In the genomic region with DNA sequence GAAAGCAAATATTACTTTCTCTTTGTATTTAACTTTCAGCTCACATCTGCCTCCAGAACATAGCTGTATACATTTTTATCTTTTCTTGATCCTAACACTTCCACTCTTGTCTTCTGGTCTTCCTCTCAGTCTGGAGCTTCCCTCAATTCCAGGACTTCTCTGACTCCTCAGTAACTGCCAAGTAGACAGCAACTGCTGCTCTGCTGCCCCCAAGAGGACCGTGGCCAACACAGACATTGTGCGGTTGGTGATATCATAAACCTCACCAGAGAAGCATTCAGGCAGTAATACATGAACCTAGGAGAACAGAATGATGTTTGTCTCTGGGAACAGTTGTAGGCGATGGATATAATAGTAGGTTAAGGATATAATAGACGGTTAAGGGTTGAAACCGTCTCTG, we compare ENCODE assay signal across 9 cellular contexts. TPM values are rescaled to one million over a fixed set of nuclear protein-coding genes. Genes with fewer than 3 reads are reported as not detected.
DNase-seq lines count a peak whose midpoint lies in the region; ATAC-seq and TF ChIP-seq lines count a peak whose summit lies in the region.
"Had no signal": no experiment of that assay in that cellular context is flagged by ENCODE, and none has a peak within 500 bp of the region (broad histone marks: within the 10 kb centered on the region; RNA-seq: fewer than 3 reads in every experiment).

No MANE protein-coding gene starts in this region.

- dilution Hi-C loops in IMR-90 (cut with HindIII; ENCODE audit: low sequenced_read_pairs, unreplicated experiment) = no loop called here

- H3K4me1 ChIP-seq in IMR-90 (ENCODE audit: control insufficient read depth, insufficient read depth, low read length) (no peaks in the 10 kb centered on the region), SJCRH30 (no peaks in the 10 kb centered on the region), hepatocyte (ENCODE audit: insufficient read depth) (no peaks in the 10 kb centered on the region)

- H4K91ac ChIP-seq in IMR-90 (ENCODE audit: insufficient read depth, low read depth, low read length) = no peak overlapping the region

- no peak overlapping the region for H4K5ac ChIP-seq in IMR-90 (ENCODE audit: low read depth, low read length)

- H2AK9ac ChIP-seq in IMR-90 (replicated peaks; ENCODE audit: low read depth, low read length, poor library complexity) = no peak overlapping the region

- H3K36me3 ChIP-seq in IMR-90 (ENCODE audit: control insufficient read depth, insufficient read depth, low read length) (no peaks in the 10 kb centered on the region), SJCRH30 (no peaks in the 10 kb centered on the region), hepatocyte (replicated peaks; ENCODE audit: insufficient read depth, low read depth) (no peaks in the 10 kb centered on the region)

- no peaks in the 10 kb centered on the region for H3K79me1 ChIP-seq in IMR-90 (ENCODE audit: low read depth in 1 of 2, low read length in 2 of 2)

- no peak overlapping the region for H3K23ac ChIP-seq in IMR-90 (ENCODE audit: low read depth, low read length)

- ATAC-seq in IMR-90 (ENCODE audit: low read depth) (0 out of 2 replicates have a peak, but pooled peaks have one; percentile 54), HG03378 (IDR thresholded peaks at IDR 0.05; ENCODE audit: unreplicated experiment) (no peak), GM18505 (IDR thresholded peaks at IDR 0.05; ENCODE audit: unreplicated experiment) (no peak), GM18502 (IDR thresholded peaks at IDR 0.05; ENCODE audit: poor library complexity, unreplicated experiment) (no peak), GM21528 (IDR thresholded peaks at IDR 0.05; ENCODE audit: low FRiP score, unreplicated experiment) (no peak)

- intact Hi-C loops in IMR-90 (cut with micrococcal nuclease) = no loop called here

- no peak for TF ChIP-seq RAD21 in IMR-90 (IDR thresholded peaks at IDR 0.05; ENCODE audit: low read length)

- H3K27ac ChIP-seq in IMR-90 (ENCODE audit: insufficient read depth, low read length) (no peak overlapping the region), SJCRH30 (no peak overlapping the region), hepatocyte (no peak overlapping the region)

- no peak overlapping the region for H2AK5ac ChIP-seq in IMR-90 (ENCODE audit: low read depth, low read length)

- no TSS peak for BruUV-seq in IMR-90 (replicated peaks; lab: Mats Ljungman, UMichigan)

- H3K79me2 ChIP-seq in hepatocyte = no peaks in the 10 kb centered on the region

- H3K4me2 ChIP-seq in IMR-90 (ENCODE audit: low read depth, low read length) (no peak overlapping the region), hepatocyte (no peak overlapping the region)

- H3K27me3 ChIP-seq in IMR-90 (ENCODE audit: control insufficient read depth, insufficient read depth, low read length) (no peaks in the 10 kb centered on the region), SJCRH30 (no peaks in the 10 kb centered on the region), hepatocyte (no peaks in the 10 kb centered on the region)

- no peak overlapping the region for H3K9ac ChIP-seq in IMR-90 (ENCODE audit: low read depth, low read length)

- TF ChIP-seq POLR2A in IMR-90 (IDR thresholded peaks at IDR 0.05; ENCODE audit: low read depth, low read length) (no peak), GM18505 (IDR thresholded peaks at IDR 0.05; ENCODE audit: borderline replicate concordance, extremely low read depth, insufficient read depth, insufficient read length) (no peak)

- no peak overlapping the region for H2BK120ac ChIP-seq in IMR-90 (ENCODE audit: low read depth, low read length)

- no peaks in the 10 kb centered on the region for H3K9me2 ChIP-seq in hepatocyte (replicated peaks; ENCODE audit: insufficient read depth)

- H3K4me3 ChIP-seq in IMR-90 (ENCODE audit: insufficient read depth, low read depth, low read length) (no peak overlapping the region), SJCRH30 (no peak overlapping the region), hepatocyte (no peak overlapping the region)
- H3K4me3 ChIP-seq: lung had no signal

- POLR2A ChIA-PET in IMR-90 (lab: Charles Lee; ENCODE audit: unreplicated experiment) = no interaction called here

- H4K20me1 ChIP-seq in IMR-90 (ENCODE audit: insufficient read depth, low read length) = no peaks in the 10 kb centered on the region
- H4K20me1 ChIP-seq in hepatocyte (ENCODE audit: insufficient read depth, poor library complexity, severe bottlenecking) = no peaks in the 10 kb centered on the region

- in situ Hi-C loops in IMR-90 (cut with MboI; ENCODE audit: low sequenced_read_pairs) = no loop called here

- H2AFZ ChIP-seq in IMR-90 (replicated peaks; ENCODE audit: low read length, poor library complexity) (no peak overlapping the region), hepatocyte (no peak overlapping the region)

- H2BK15ac ChIP-seq in IMR-90 (ENCODE audit: low read depth, low read length) = no peak overlapping the region

- H3K56ac ChIP-seq in IMR-90 (ENCODE audit: extremely low read depth, insufficient read depth, low read length) = no peak overlapping the region

- CTCF ChIA-PET in IMR-90 (lab: Yijun Ruan, JAX) = no interaction called here

- 0% methylated on average over 1 of the region's 5 CpGs; no CpG with 5 or more reads in 1 of the 2 experiments for WGBS in IMR-90 (ENCODE audit: extremely low coverage in 2 of 2, insufficient read length in 1 of 2), 2 experiments
- 43% methylated on average over 5 of the region's 5 CpGs for WGBS in hepatocyte (ENCODE audit: low lambda C conversion rate, missing lambda C conversion rate)

- no peak overlapping the region for H2BK5ac ChIP-seq in IMR-90 (ENCODE audit: low read depth, low read length, poor library complexity, severe bottlenecking)

- no peak overlapping the region for H3K14ac ChIP-seq in IMR-90 (replicated peaks; ENCODE audit: low read depth, low read length)

- TF ChIP-seq CTCF in IMR-90 (conservative IDR thresholded peaks at IDR 0.05; ENCODE audit: low read depth, low read length) = peak; percentile 41
- TF ChIP-seq CTCF in hepatocyte (IDR thresholded peaks at IDR 0.05; ENCODE audit: poor library complexity) = peak; percentile 55

- DNase-seq in ELR (ENCODE audit: low read depth) (peak; percentile 62), IMR-90 (peak; percentile 18), SJCRH30 (peak; percentile 40 to 52), hepatocyte (ENCODE audit: low spot score) (peak; percentile 61)

- no peak overlapping the region for H3K4ac ChIP-seq in IMR-90 (ENCODE audit: low read depth, low read length)

- no peak overlapping the region for H3K18ac ChIP-seq in IMR-90 (ENCODE audit: low read depth, low read length)

- H3K9me3 ChIP-seq in IMR-90 (ENCODE audit: control insufficient read depth, insufficient read depth, low read length) (no peaks in the 10 kb centered on the region; the same call in 1 of the 2 replicates), SJCRH30 (replicated peaks) (peaks cover 6% of the 10 kb centered on the region; the same call in 1 of the 2 replicates), hepatocyte (ENCODE audit: low read depth) (no peaks in the 10 kb centered on the region)

- no peak overlapping the region for H4K8ac ChIP-seq in IMR-90 (ENCODE audit: low read depth in 2 of 2, low read length in 2 of 2)

- no peak overlapping the region for H2BK20ac ChIP-seq in IMR-90 (ENCODE audit: low read depth, low read length)

- no peaks in the 10 kb centered on the region for H3K9me1 ChIP-seq in IMR-90 (ENCODE audit: insufficient read depth, low read length)

TF ChIP-seq in IMR-90, 13 proteins besides CTCF, POLR2A, EP300 and RAD21:
- TF ChIP-seq, protein P1, sequence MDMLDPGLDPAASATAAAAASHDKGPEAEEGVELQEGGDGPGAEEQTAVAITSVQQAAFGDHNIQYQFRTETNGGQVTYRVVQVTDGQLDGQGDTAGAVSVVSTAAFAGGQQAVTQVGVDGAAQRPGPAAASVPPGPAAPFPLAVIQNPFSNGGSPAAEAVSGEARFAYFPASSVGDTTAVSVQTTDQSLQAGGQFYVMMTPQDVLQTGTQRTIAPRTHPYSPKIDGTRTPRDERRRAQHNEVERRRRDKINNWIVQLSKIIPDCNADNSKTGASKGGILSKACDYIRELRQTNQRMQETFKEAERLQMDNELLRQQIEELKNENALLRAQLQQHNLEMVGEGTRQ (IDR thresholded peaks at IDR 0.05; ENCODE audit: low read depth, low read length) = no peak
- TF ChIP-seq CHD1 (IDR thresholded peaks at IDR 0.05; ENCODE audit: low read depth, low read length) = no peak
- TF ChIP-seq MAZ (IDR thresholded peaks at IDR 0.05; ENCODE audit: borderline replicate concordance, low read depth, low read length) = no peak
- 0 out of 2 replicates have a peak, but pooled peaks have one; percentile 13 for TF ChIP-seq SMC3 (IDR thresholded peaks at IDR 0.05; ENCODE audit: low read depth, low read length)
- TF ChIP-seq NFE2L2 (IDR thresholded peaks at IDR 0.05; ENCODE audit: low read depth, low read length) = no peak
- no peak for TF ChIP-seq RCOR1 (IDR thresholded peaks at IDR 0.05; ENCODE audit: insufficient replicate concordance, low read length)
- TF ChIP-seq MAFK (IDR thresholded peaks at IDR 0.05; ENCODE audit: low read depth, low read length) = no peak
- no peak for TF ChIP-seq MXI1 (IDR thresholded peaks at IDR 0.05; ENCODE audit: borderline replicate concordance, low read depth, low read length)

RNA-seq across cellular contexts. Expression of a gene that starts 45.2 kb away (rescaled TPM):
- total RNA-seq in IMR-90 (2012; rRNA removed) = not detected in 2 replicates
- polyA plus RNA-seq in IMR-90 (2012; rRNA removed) = not detected in 2 replicates
- polyA plus RNA-seq in IMR-90 (2012; cell fraction: cytosol; rRNA removed) = not detected in 2 replicates
- polyA plus RNA-seq in IMR-90 (2012; cell fraction: nucleus; rRNA removed; ENCODE audit: low replicate concordance) = not detected in 2 replicates
- total RNA-seq in SJCRH30 (2014; rRNA removed; shearing (Covaris generic)) = 0.06 TPM in 1 of 2 replicates, not detected in the other
- 2.1 and 4.9 TPM in 2 replicates for total RNA-seq in hepatocyte
- polyA plus RNA-seq in hepatocyte = 1.6 and 2.1 TPM in 2 replicates
